1 cellular context compared by ENCODE assay signal in the genomic region with DNA sequence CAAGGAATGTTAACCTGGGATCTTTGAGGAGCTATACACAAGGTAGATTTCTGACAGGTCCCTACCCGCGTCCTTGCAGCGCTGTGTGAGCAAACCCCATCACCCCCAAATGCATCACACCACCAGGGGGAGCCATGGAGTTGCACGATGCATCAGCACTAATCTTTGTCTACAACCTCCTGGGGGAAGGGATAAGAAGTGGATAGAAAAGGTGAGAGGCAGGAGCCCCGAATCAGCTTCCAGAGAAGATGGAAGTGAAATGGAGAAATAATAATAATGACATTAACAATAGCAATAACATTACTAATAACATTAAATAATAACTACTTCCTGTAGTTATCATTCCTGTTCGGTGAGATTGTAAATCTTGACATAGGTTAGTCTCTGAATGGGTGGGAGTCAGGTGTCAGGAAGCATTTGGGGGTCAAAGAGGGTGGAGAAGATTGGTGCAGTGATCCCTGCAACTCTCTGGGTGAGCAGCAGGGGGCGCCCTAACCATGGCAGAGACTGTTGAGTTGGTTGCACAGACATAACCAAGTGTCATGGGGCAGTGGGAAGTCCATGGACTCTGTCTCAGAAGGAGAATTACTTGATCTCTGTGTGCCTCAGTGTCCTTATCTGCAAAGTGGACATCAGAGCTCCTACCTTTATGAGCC.
TF ChIP-seq lines count a peak whose summit lies in the region.

No MANE protein-coding gene starts in this region.

TF ChIP-seq in K562, 482 proteins besides CTCF, POLR2A, EP300 and RAD21 (continues in another document):
- TF ChIP-seq ZNF23 (CRISPR knock-in tag; IDR thresholded peaks at IDR 0.05) = no peak
- no peak for TF ChIP-seq TCF15 (CRISPR knock-in tag; IDR thresholded peaks at IDR 0.05)
- TF ChIP-seq ERF (CRISPR knock-in tag; IDR thresholded peaks at IDR 0.05) = no peak
- no peak for TF ChIP-seq ZSCAN29 (IDR thresholded peaks at IDR 0.05)
- no peak for TF ChIP-seq ZNF77 (CRISPR knock-in tag; IDR thresholded peaks at IDR 0.05)
- no peak for TF ChIP-seq GTF2E2 (tag; IDR thresholded peaks at IDR 0.05)
- peak; percentile 60; the same call in 1 of the 2 replicates for TF ChIP-seq C11orf30 (IDR thresholded peaks at IDR 0.05; ENCODE audit: low read depth)
- no peak for TF ChIP-seq DMBX1 (CRISPR knock-in tag; IDR thresholded peaks at IDR 0.05; ENCODE audit: borderline replicate concordance)
- TF ChIP-seq LEF1 (IDR thresholded peaks at IDR 0.05) = 0 out of 2 replicates have a peak, but pooled peaks have one; percentile 26
- TF ChIP-seq, protein P1, sequence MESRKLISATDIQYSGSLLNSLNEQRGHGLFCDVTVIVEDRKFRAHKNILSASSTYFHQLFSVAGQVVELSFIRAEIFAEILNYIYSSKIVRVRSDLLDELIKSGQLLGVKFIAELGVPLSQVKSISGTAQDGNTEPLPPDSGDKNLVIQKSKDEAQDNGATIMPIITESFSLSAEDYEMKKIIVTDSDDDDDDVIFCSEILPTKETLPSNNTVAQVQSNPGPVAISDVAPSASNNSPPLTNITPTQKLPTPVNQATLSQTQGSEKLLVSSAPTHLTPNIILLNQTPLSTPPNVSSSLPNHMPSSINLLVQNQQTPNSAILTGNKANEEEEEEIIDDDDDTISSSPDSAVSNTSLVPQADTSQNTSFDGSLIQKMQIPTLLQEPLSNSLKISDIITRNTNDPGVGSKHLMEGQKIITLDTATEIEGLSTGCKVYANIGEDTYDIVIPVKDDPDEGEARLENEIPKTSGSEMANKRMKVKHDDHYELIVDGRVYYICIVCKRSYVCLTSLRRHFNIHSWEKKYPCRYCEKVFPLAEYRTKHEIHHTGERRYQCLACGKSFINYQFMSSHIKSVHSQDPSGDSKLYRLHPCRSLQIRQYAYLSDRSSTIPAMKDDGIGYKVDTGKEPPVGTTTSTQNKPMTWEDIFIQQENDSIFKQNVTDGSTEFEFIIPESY (CRISPR knock-in tag; IDR thresholded peaks at IDR 0.05) = peak; percentile 57; the same call in 1 of the 2 replicates
- no peak for TF ChIP-seq ZNF589 (CRISPR knock-in tag; IDR thresholded peaks at IDR 0.05; ENCODE audit: low read depth)
- peak; percentile 60 for TF ChIP-seq MAFK (IDR thresholded peaks at IDR 0.05; ENCODE audit: low read length)
- peak; percentile 64 for TF ChIP-seq ZEB2 (IDR thresholded peaks at IDR 0.05)
- 0 out of 2 replicates have a peak, but pooled peaks have one; percentile 14 for TF ChIP-seq GABPA (tag; conservative IDR thresholded peaks at IDR 0.05; ENCODE audit: low read depth)
- TF ChIP-seq CAMTA2 (CRISPR knock-in tag; conservative IDR thresholded peaks at IDR 0.05) = no peak
- TF ChIP-seq NUFIP1 (IDR thresholded peaks at IDR 0.05; ENCODE audit: partially characterized antibody) = no peak
- no peak for TF ChIP-seq ZNF398 (CRISPR knock-in tag; IDR thresholded peaks at IDR 0.05)
- no peak for TF ChIP-seq JUN (IDR thresholded peaks at IDR 0.05; ENCODE audit: borderline replicate concordance, low read depth, low read length)
- TF ChIP-seq JUN (CRISPR knock-in tag; IDR thresholded peaks at IDR 0.05; ENCODE audit: borderline replicate concordance) = no peak
- TF ChIP-seq FOXP4 (CRISPR knock-in tag; IDR thresholded peaks at IDR 0.05; ENCODE audit: borderline replicate concordance) = no peak
- peak; percentile 17 to 75; a peak in 2 of 4 replicates for TF ChIP-seq RCOR1 (IDR thresholded peaks at IDR 0.05; ENCODE audit: borderline replicate concordance in 1 of 2, low read depth in 2 of 2, low read length in 2 of 2)
- TF ChIP-seq, protein P2, sequence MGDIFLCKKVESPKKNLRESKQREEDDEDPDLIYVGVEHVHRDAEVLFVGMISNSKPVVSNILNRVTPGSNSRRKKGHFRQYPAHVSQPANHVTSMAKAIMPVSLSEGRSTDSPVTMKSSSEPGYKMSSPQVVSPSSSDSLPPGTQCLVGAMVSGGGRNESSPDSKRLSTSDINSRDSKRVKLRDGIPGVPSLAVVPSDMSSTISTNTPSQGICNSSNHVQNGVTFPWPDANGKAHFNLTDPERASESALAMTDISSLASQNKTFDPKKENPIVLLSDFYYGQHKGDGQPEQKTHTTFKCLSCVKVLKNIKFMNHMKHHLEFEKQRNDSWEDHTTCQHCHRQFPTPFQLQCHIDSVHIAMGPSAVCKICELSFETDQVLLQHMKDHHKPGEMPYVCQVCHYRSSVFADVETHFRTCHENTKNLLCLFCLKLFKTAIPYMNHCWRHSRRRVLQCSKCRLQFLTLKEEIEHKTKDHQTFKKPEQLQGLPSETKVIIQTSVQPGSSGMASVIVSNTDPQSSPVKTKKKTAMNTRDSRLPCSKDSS (IDR thresholded peaks at IDR 0.05; ENCODE audit: low read depth, partially characterized antibody) = no peak
- no peak for TF ChIP-seq MECOM (CRISPR knock-in tag; IDR thresholded peaks at IDR 0.05)
- no peak for TF ChIP-seq ZNF41 (CRISPR knock-in tag; conservative IDR thresholded peaks at IDR 0.05)
- TF ChIP-seq FOXO4 (CRISPR knock-in tag; IDR thresholded peaks at IDR 0.05) = no peak
- TF ChIP-seq, protein P3, sequence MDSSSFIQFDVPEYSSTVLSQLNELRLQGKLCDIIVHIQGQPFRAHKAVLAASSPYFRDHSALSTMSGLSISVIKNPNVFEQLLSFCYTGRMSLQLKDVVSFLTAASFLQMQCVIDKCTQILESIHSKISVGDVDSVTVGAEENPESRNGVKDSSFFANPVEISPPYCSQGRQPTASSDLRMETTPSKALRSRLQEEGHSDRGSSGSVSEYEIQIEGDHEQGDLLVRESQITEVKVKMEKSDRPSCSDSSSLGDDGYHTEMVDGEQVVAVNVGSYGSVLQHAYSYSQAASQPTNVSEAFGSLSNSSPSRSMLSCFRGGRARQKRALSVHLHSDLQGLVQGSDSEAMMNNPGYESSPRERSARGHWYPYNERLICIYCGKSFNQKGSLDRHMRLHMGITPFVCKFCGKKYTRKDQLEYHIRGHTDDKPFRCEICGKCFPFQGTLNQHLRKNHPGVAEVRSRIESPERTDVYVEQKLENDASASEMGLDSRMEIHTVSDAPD (CRISPR knock-in tag; IDR thresholded peaks at IDR 0.05) = no peak
- TF ChIP-seq FOXA3 (CRISPR knock-in tag; conservative IDR thresholded peaks at IDR 0.05 in 1 of 2, IDR thresholded peaks at IDR 0.05 in 1 of 2) = no peak
- TF ChIP-seq CBX8 (IDR thresholded peaks at IDR 0.05; ENCODE audit: borderline replicate concordance, extremely low read depth, low read depth, low read length, poor library complexity, severe bottlenecking) = no peak
- TF ChIP-seq ZBTB11 (CRISPR knock-in tag; IDR thresholded peaks at IDR 0.05) = peak in 1 of 3 experiments; percentile 35; a peak in 1 of 6 replicates
- TF ChIP-seq RNF2 (IDR thresholded peaks at IDR 0.05) = no peak
- TF ChIP-seq MEIS2 (IDR thresholded peaks at IDR 0.05; ENCODE audit: partially characterized antibody) = peak; percentile 15
- TF ChIP-seq HLTF (IDR thresholded peaks at IDR 0.05) = no peak
- no peak for TF ChIP-seq NR0B1 (IDR thresholded peaks at IDR 0.05; ENCODE audit: partially characterized antibody)
- TF ChIP-seq, protein P4, sequence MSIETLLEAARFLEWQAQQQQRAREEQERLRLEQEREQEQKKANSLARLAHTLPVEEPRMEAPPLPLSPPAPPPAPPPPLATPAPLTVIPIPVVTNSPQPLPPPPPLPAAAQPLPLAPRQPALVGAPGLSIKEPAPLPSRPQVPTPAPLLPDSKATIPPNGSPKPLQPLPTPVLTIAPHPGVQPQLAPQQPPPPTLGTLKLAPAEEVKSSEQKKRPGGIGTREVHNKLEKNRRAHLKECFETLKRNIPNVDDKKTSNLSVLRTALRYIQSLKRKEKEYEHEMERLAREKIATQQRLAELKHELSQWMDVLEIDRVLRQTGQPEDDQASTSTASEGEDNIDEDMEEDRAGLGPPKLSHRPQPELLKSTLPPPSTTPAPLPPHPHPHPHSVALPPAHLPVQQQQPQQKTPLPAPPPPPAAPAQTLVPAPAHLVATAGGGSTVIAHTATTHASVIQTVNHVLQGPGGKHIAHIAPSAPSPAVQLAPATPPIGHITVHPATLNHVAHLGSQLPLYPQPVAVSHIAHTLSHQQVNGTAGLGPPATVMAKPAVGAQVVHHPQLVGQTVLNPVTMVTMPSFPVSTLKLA (conservative IDR thresholded peaks at IDR 0.05) = peak in 1 of 2 experiments; percentile 20; a peak in 1 of 4 replicates
- TF ChIP-seq CTBP1 (IDR thresholded peaks at IDR 0.05; ENCODE audit: borderline replicate concordance) = peak; percentile 81
- TF ChIP-seq SREBF2 (CRISPR knock-in tag; IDR thresholded peaks at IDR 0.05) = no peak
- no peak for TF ChIP-seq ARID3A (IDR thresholded peaks at IDR 0.05; ENCODE audit: borderline replicate concordance, low read depth, low read length)
- 0 out of 2 replicates have a peak, but pooled peaks have one; percentile 51 for TF ChIP-seq HDAC2 (IDR thresholded peaks at IDR 0.05)
